In the genomic region with DNA sequence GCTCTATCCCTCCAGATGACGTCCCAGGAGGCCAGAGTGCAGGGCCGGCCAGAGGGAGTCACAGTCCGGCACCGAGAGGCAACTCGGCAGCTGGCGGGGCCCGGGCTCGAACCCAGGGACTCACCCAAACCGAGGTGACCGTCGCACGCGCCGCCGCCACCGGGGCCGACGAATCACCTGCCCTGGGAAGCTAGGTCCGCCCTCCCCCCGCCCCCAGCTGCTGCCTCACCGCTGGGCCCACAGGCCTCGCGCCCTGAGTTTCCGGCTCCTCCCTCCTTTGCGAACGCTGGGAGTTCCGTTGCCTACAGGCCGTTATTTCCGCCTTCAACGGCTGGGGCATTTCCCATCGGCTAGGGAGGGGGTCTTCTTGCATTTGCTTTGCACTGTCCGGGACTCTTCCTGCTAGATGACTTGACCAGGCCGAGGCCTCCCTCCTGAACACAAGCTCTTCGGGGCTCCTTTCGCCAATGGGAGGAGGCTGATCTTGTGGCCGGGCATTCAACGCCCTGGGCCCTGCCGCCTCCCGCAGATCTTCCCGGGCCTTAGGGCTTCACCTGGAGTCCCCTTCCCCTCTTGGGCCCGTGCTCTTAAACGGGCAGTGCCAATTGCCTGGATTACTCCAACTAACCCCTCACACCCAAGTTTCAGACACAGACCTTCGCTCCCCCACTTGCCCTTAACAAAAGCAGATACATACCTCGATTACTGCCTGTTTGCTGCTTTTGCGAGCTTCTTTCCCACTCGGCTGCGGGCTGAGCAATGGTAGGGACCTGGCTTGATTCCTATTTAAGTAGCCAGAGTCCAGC, we compare ENCODE assay signal across 8 cellular contexts. TPM values are rescaled to one million over a fixed set of nuclear protein-coding genes. Genes with fewer than 3 reads are reported as not detected.
DNase-seq lines count a peak whose midpoint lies in the region; ATAC-seq and TF ChIP-seq lines count a peak whose summit lies in the region.

A gene (minus strand): TSS at position 184 of the 806 bp plus-strand sequence. CDS start 4,674 bp downstream, outside the sequence.

- H3K36me3 ChIP-seq in adipocyte (ENCODE audit: control insufficient read depth, insufficient read depth, low read length, severe bottlenecking) (no peaks in the 10 kb centered on the region), cardiac muscle cell (no peaks in the 10 kb centered on the region), trophoblast cell (ENCODE audit: control insufficient read depth in 1 of 2, insufficient read depth in 2 of 2, low read length in 2 of 2) (peaks cover 0 to 1% of the 10 kb centered on the region in 2 experiments), tibial nerve (no peaks in the 10 kb centered on the region)

- H3K4me3 ChIP-seq in adipocyte (ENCODE audit: low read length) (peak within 1 kb of the TSS; percentile 98), cardiac muscle cell (peak within 1 kb of the TSS; percentile 90), trophoblast cell (ENCODE audit: low read depth, low read length) (peak within 1 kb of the TSS; percentile 84), tibial nerve (peak within 1 kb of the TSS; percentile 70 to 96 (median 88))

- H4K91ac ChIP-seq in trophoblast cell (ENCODE audit: low read depth, low read length): peak within 1 kb of the TSS; percentile 80

- no peaks in the 10 kb centered on the region for H3K9me3 Mint-ChIP-seq in T-cell

- TF ChIP-seq POLR2A in tibial nerve (IDR thresholded peaks at IDR 0.05): peak in 1 of 2 donors; percentile 65

- H3K9me3 ChIP-seq in adipocyte (ENCODE audit: control insufficient read depth, low read length): no peaks in the 10 kb centered on the region
- no peaks in the 10 kb centered on the region for H3K9me3 ChIP-seq in cardiac muscle cell (ENCODE audit: low read depth)
- H3K9me3 ChIP-seq in trophoblast cell (ENCODE audit: insufficient read depth, low read depth, low read length): no peaks in the 10 kb centered on the region
- no peaks in the 10 kb centered on the region for H3K9me3 ChIP-seq in tibial nerve

- peak; percentile 80 for ATAC-seq in HG02642 (IDR thresholded peaks at IDR 0.05; ENCODE audit: poor library complexity, unreplicated experiment)
- peak; percentile 92 to 95 (median 94) for ATAC-seq in T-cell (replicated peaks in 1 of 4)

- peak within 1 kb of the TSS; percentile 55 for H2BK120ac ChIP-seq in trophoblast cell (ENCODE audit: insufficient read depth, low read length, poor library complexity)

- DNase-seq in GM10266 (ENCODE audit: extremely low spot score): peak; percentile 95
- DNase-seq in NCI-H1436 (lab: John Stamatoyannopoulos, UW): peak; percentile 88
- DNase-seq in T-cell: peak; percentile 82 to 94 (median 91)
- peak; percentile 94 for DNase-seq in adipocyte (ENCODE audit: low read depth)
- DNase-seq in cardiac muscle cell (ENCODE audit: low read depth in 1 of 2, low spot score in 1 of 2): peak; percentile 95 to 96
- peak; percentile 90 to 91 for DNase-seq in trophoblast cell
- peak; percentile 87 to 90 for DNase-seq in tibial nerve (ENCODE audit: low spot score in 2 of 2)

- no peaks in the 10 kb centered on the region for H3K27me3 Mint-ChIP-seq in T-cell

- peak within 1 kb of the TSS; percentile 87 for H4K8ac ChIP-seq in trophoblast cell (ENCODE audit: low read depth, low read length)

- CTCF ChIA-PET in T-cell (lab: Charles Lee): interaction anchor here in 1 of 2 donors (0.6 to 2.8 kb wide), 10 partner anchors 10 to 756 kb away, joined by 3 to 12 read pairs (median 4); a partner anchor contains a TSS

- peak within 1 kb of the TSS; percentile 21 for H3K18ac ChIP-seq in trophoblast cell (ENCODE audit: low read length)

- H3K27ac Mint-ChIP-seq in T-cell: peak within 1 kb of the TSS; percentile 97 to 99

- POLR2A ChIA-PET in T-cell (lab: Charles Lee): interaction anchor here in 1 of 2 donors (1.1 to 1.5 kb wide), 3 partner anchors 13 to 171 kb away, joined by 3 to 5 read pairs (median 4); a partner anchor contains a TSS

- peak within 1 kb of the TSS; percentile 31 for H3K14ac ChIP-seq in trophoblast cell (ENCODE audit: low read length)

- peaks cover 3% of the 10 kb centered on the region for H3K36me3 Mint-ChIP-seq in T-cell

- no CpG with 5 or more reads among the region's 47 CpGs for WGBS in trophoblast cell (ENCODE audit: extremely low coverage, insufficient coverage, insufficient read length)
- WGBS in tibial nerve, 2 donors: 3 to 4% methylated on average over 18 to 25 of the region's 47 CpGs

- H3K79me2 ChIP-seq in trophoblast cell (ENCODE audit: control insufficient read depth, insufficient read depth, low read length, poor library complexity): peaks cover 3% of the 10 kb centered on the region

- H3K4me3 Mint-ChIP-seq in T-cell: peak within 1 kb of the TSS; percentile 91 to 96 (median 92)

- peaks cover 10% of the 10 kb centered on the region for H3K79me1 ChIP-seq in trophoblast cell (ENCODE audit: low read length)

- no peak within 1 kb of the TSS for H3K23ac ChIP-seq in trophoblast cell (ENCODE audit: low read length)

- TF ChIP-seq CTCF in GM10266 (IDR thresholded peaks at IDR 0.05; ENCODE audit: control insufficient read depth, insufficient read depth, low read depth, missing control alignments) (no peak), cardiac muscle cell (IDR thresholded peaks at IDR 0.05; ENCODE audit: low read depth, low read length) (no peak), tibial nerve (IDR thresholded peaks at IDR 0.05) (peak in 2 of 5 experiments; percentile 16 to 53)

- peak; percentile 51 to 93 for TF ChIP-seq EP300 in tibial nerve (IDR thresholded peaks at IDR 0.05)

- peak within 1 kb of the TSS; percentile 24 for H3K4ac ChIP-seq in trophoblast cell (ENCODE audit: low read depth, low read length)

- H3K4me1 Mint-ChIP-seq in T-cell: peaks cover 28 to 33% (median 30%) of the 10 kb centered on the region in 3 donors

- H3K27ac ChIP-seq in cardiac muscle cell (peak within 1 kb of the TSS; percentile 92), trophoblast cell (ENCODE audit: low read depth, low read length) (peak within 1 kb of the TSS; percentile 93), tibial nerve (peak within 1 kb of the TSS; percentile 75 to 96 (median 95))

- H2BK12ac ChIP-seq in trophoblast cell (ENCODE audit: low read length): no peak within 1 kb of the TSS

- peak within 1 kb of the TSS; percentile 38 for H2BK5ac ChIP-seq in trophoblast cell (ENCODE audit: low read depth, low read length, poor library complexity)

- H3K9ac ChIP-seq in adipocyte (ENCODE audit: low read length) (peak within 1 kb of the TSS; percentile 100), trophoblast cell (ENCODE audit: low read length) (peak within 1 kb of the TSS; percentile 83)

- peak within 1 kb of the TSS; percentile 24 for H2AK5ac ChIP-seq in trophoblast cell (ENCODE audit: low read length)

- H2AFZ ChIP-seq in trophoblast cell (ENCODE audit: insufficient read depth, low read length, poor library complexity): peak within 1 kb of the TSS; percentile 78

- H3K4me1 ChIP-seq in adipocyte (ENCODE audit: control insufficient read depth, insufficient read depth, low read length) (peaks cover 16% of the 10 kb centered on the region), cardiac muscle cell (ENCODE audit: low read depth) (no peaks in the 10 kb centered on the region), trophoblast cell (ENCODE audit: control insufficient read depth in 1 of 2, insufficient read depth in 2 of 2, low read length in 2 of 2) (peaks cover 4 to 5% of the 10 kb centered on the region in 2 experiments), tibial nerve (peaks cover 0 to 32% (median 14%) of the 10 kb centered on the region in 4 donors)

- H3K27me3 ChIP-seq in adipocyte (replicated peaks; ENCODE audit: control insufficient read depth, insufficient read depth, low read length) (no peaks in the 10 kb centered on the region), cardiac muscle cell (no peaks in the 10 kb centered on the region), trophoblast cell (ENCODE audit: insufficient read depth, low read length) (no peaks in the 10 kb centered on the region), tibial nerve (no peaks in the 10 kb centered on the region)

- H4K12ac ChIP-seq in trophoblast cell (ENCODE audit: low read depth, low read length): peak within 1 kb of the TSS; percentile 49

- H3K4me2 ChIP-seq in trophoblast cell (ENCODE audit: low read length): peak within 1 kb of the TSS; percentile 76

RNA-seq across cellular contexts. Expression of the gene that starts here (rescaled TPM):
- total RNA-seq in T-cell (10 to 100 TPM; 17.7 to 26.7 (median 20.8) TPM), cardiac muscle cell (16.8 and 20.2 TPM in 2 replicates), tibial nerve (10 to 100 TPM; 16.3 to 35.1 (median 23.7) TPM)
- 28.0 and 29.4 TPM in 2 replicates for polyA plus RNA-seq in cardiac muscle cell
- 10.5 and 10.6 TPM in 2 replicates for polyA plus RNA-seq in trophoblast cell (2013)

Comparison
In these comparisons a context has a peak if more than half of its experiments do, and no peak if none do; other contexts are left out.
1. Peak in every context shown above with its lines: DNase-seq, ATAC-seq, H3K4me3 ChIP-seq and H3K27ac ChIP-seq.